In genomic region chr12:57760347-57760982, GRCh38 we compare ENCODE assay signal across 2 cellular contexts.
TF ChIP-seq lines count a peak whose summit lies in the region.

No MANE protein-coding gene starts in this region.

TF ChIP-seq in HepG2, 621 proteins besides CTCF, POLR2A, EP300 and RAD21:
- 0 out of 2 replicates have a peak, but pooled peaks have one; percentile 15 for TF ChIP-seq SALL1 (CRISPR knock-in tag; IDR thresholded peaks at IDR 0.05)
- peak; percentile 58; the same call in 1 of the 2 replicates for TF ChIP-seq EHMT2 (IDR thresholded peaks at IDR 0.05; ENCODE audit: borderline replicate concordance, low read depth, low read length)
- TF ChIP-seq ZNF75D (CRISPR knock-in tag; IDR thresholded peaks at IDR 0.05; ENCODE audit: borderline replicate concordance) = no peak
- TF ChIP-seq REST (IDR thresholded peaks at IDR 0.05; ENCODE audit: borderline replicate concordance in 1 of 2, low read depth in 1 of 2, low read length in 2 of 2) = peak; percentile 73 to 95
- TF ChIP-seq MIER2 (CRISPR knock-in tag; IDR thresholded peaks at IDR 0.05) = peak; percentile 93
- 0 out of 2 replicates have a peak, but pooled peaks have one; percentile 16 for TF ChIP-seq IRF2 (CRISPR knock-in tag; IDR thresholded peaks at IDR 0.05)
- TF ChIP-seq ZMYM4 (CRISPR knock-in tag; IDR thresholded peaks at IDR 0.05) = no peak

TF ChIP-seq in WTC11, 78 proteins besides CTCF, POLR2A, EP300 and RAD21:
- TF ChIP-seq NR2C2 (CRISPR knock-in tag; IDR thresholded peaks at IDR 0.05) (no peak), SMAD3 (CRISPR knock-in tag; IDR thresholded peaks at IDR 0.05; ENCODE audit: borderline replicate concordance) (0 out of 2 replicates have a peak, but pooled peaks have one; percentile 46), ATF3 (CRISPR knock-in tag; conservative IDR thresholded peaks at IDR 0.05) (no peak), IRF1 (CRISPR knock-in tag; IDR thresholded peaks at IDR 0.05) (0 out of 2 replicates have a peak, but pooled peaks have one; percentile 59), TEAD1 (CRISPR knock-in tag; IDR thresholded peaks at IDR 0.05) (peak; percentile 54; the same call in 1 of the 2 replicates), GABPB1 (CRISPR knock-in tag; IDR thresholded peaks at IDR 0.05) (no peak), FOXK1 (CRISPR knock-in tag; IDR thresholded peaks at IDR 0.05) (0 out of 2 replicates have a peak, but pooled peaks have one; percentile 41), ZNF416 (CRISPR knock-in tag; IDR thresholded peaks at IDR 0.05) (no peak), ATF1 (CRISPR knock-in tag; IDR thresholded peaks at IDR 0.05) (no peak), SOX15 (CRISPR knock-in tag; IDR thresholded peaks at IDR 0.05) (no peak), ZNF512 (CRISPR knock-in tag; IDR thresholded peaks at IDR 0.05; ENCODE audit: borderline replicate concordance) (peak; percentile 19; the same call in 1 of the 2 replicates), MXD4 (CRISPR knock-in tag; IDR thresholded peaks at IDR 0.05; ENCODE audit: borderline replicate concordance) (no peak), GTF2I (CRISPR knock-in tag; conservative IDR thresholded peaks at IDR 0.05) (no peak), TEAD4 (CRISPR knock-in tag; IDR thresholded peaks at IDR 0.05) (peak; percentile 64; the same call in 1 of the 2 replicates)
- TF ChIP-seq, protein P1, sequence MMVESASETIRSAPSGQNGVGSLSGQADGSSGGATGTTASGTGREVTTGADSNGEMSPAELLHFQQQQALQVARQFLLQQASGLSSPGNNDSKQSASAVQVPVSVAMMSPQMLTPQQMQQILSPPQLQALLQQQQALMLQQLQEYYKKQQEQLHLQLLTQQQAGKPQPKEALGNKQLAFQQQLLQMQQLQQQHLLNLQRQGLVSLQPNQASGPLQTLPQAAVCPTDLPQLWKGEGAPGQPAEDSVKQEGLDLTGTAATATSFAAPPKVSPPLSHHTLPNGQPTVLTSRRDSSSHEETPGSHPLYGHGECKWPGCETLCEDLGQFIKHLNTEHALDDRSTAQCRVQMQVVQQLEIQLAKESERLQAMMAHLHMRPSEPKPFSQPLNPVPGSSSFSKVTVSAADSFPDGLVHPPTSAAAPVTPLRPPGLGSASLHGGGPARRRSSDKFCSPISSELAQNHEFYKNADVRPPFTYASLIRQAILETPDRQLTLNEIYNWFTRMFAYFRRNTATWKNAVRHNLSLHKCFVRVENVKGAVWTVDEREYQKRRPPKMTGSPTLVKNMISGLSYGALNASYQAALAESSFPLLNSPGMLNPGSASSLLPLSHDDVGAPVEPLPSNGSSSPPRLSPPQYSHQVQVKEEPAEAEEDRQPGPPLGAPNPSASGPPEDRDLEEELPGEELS (CRISPR knock-in tag; IDR thresholded peaks at IDR 0.05) = peak; percentile 70
- TF ChIP-seq, protein P2, sequence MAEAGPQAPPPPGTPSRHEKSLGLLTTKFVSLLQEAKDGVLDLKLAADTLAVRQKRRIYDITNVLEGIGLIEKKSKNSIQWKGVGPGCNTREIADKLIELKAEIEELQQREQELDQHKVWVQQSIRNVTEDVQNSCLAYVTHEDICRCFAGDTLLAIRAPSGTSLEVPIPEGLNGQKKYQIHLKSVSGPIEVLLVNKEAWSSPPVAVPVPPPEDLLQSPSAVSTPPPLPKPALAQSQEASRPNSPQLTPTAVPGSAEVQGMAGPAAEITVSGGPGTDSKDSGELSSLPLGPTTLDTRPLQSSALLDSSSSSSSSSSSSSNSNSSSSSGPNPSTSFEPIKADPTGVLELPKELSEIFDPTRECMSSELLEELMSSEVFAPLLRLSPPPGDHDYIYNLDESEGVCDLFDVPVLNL (CRISPR knock-in tag; IDR thresholded peaks at IDR 0.05; ENCODE audit: borderline replicate concordance, low read depth) = no peak
